Comparison of ENCODE assay signal across 2 cellular contexts in the genomic region with DNA sequence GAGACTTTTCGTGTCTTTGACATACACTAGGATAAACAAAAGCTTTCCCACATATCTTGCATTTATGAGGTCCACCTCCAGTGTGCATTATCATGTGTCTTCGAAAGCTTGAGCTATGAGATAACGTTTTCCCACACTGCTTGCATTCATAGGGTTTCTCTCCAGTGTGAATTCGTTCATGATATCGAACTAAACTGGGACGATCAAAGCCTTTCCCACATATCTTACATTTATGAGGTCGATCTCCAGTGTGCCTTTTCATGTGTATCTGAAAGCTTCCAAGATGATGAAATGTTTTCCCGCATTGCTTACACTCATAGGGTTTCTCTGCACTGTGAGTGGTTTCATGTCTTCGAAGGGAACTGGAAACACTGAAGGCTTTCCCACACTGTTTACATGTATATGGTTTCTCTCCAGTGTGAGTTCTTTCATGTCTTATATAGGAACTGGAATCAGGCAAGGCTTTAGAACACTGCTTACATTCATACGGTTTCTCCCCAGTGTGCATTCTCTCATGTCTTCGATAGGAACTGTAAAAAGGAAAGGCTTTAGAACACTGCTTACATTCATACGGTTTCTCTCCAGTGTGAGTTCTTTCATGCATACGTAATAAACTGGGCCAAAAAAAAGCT.
TF ChIP-seq lines count a peak whose summit lies in the region.

No MANE protein-coding gene starts in this region.

TF ChIP-seq in HEK293, 187 proteins besides CTCF, POLR2A, EP300 and RAD21:
- TF ChIP-seq ZNF521 (tag by site-specific recombination; IDR thresholded peaks at IDR 0.05): no peak
- peak; percentile 88 for TF ChIP-seq SETDB1 (IDR thresholded peaks at IDR 0.05; ENCODE audit: insufficient read length, low read length)

TF ChIP-seq in GM12878, 131 proteins besides CTCF, POLR2A, EP300 and RAD21:
- TF ChIP-seq ZNF207 (IDR thresholded peaks at IDR 0.05; ENCODE audit: borderline replicate concordance) (no peak), ZNF274 (IDR thresholded peaks at IDR 0.05; ENCODE audit: insufficient read depth, insufficient read length) (peak; percentile 32), JUNB (IDR thresholded peaks at IDR 0.05) (no peak)
